Comparison of ENCODE assay signal across 8 cellular contexts in the genomic region with DNA sequence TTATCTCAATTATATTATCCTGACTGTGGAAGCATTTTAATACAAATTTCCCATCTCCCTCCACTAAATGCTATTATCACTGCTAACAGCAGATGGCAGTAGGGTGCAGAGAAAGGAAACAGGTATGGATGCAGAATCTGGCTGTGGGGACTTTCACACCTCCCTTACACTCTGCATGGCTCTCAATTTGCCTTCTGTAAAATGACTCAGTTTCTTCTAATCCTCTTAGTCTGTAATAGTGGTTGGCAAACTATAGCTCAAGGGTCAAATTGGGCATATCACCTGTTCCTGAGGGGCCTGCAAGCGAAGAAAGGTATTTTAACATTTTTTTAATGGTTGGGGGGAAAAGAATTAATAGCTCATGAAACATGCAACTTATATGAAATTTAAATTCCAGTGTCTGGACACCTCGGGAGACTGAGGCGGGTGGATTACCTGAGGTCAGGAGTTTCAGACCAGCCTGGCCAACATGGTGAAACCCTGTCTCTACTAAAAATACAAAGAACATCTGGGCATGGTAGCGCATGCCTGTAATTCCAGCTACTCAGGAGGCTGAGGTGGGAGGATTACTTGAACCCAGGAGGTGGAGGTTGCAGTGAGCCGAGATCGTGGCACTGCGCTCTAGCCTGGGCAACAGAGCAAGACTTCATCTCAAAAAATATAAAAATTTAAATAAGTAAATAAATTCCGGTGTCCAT.
DNase-seq lines count a peak whose midpoint lies in the region; TF ChIP-seq lines count a peak whose summit lies in the region.

No MANE protein-coding gene starts in this region.

- H3K4me3 ChIP-seq in cardiac fibroblast (replicated peaks in 1 of 2; ENCODE audit: low read depth in 2 of 2, low read length in 2 of 2), result no peak overlapping the region

- H3K4me1 Mint-ChIP-seq in T-helper 1 cell treated with Interleukin-12 subunit alpha and Interleukin-12 subunit beta and Interleukin-4 antibody, amounts not matched to agents 30 μg/mL and 1 μg/mL, for 36 hours (ENCODE audit: low read depth), result peaks cover 29% of the 10 kb centered on the region

- H3K9me3 Mint-ChIP-seq in T-helper 1 cell treated with Interleukin-12 subunit alpha and Interleukin-12 subunit beta and Interleukin-4 antibody, amounts not matched to agents 30 μg/mL and 1 μg/mL, for 36 hours, result no peaks in the 10 kb centered on the region

- peak overlapping the region; percentile 82 for H3K27ac Mint-ChIP-seq in T-helper 1 cell treated with Interleukin-12 subunit alpha and Interleukin-12 subunit beta and Interleukin-4 antibody, amounts not matched to agents 30 μg/mL and 1 μg/mL, for 36 hours

- peaks cover 38% of the 10 kb centered on the region for H3K36me3 Mint-ChIP-seq in T-helper 1 cell treated with Interleukin-12 subunit alpha and Interleukin-12 subunit beta and Interleukin-4 antibody, amounts not matched to agents 30 μg/mL and 1 μg/mL, for 36 hours (ENCODE audit: low read depth)

- no peaks in the 10 kb centered on the region for H3K27me3 Mint-ChIP-seq in T-helper 1 cell treated with Interleukin-12 subunit alpha and Interleukin-12 subunit beta and Interleukin-4 antibody, amounts not matched to agents 30 μg/mL and 1 μg/mL, for 36 hours (ENCODE audit: low read depth)

- H3K4me3 Mint-ChIP-seq in T-helper 1 cell treated with Interleukin-12 subunit alpha and Interleukin-12 subunit beta and Interleukin-4 antibody, amounts not matched to agents 30 μg/mL and 1 μg/mL, for 36 hours, result peak overlapping the region; percentile 40

- peak; percentile 88 for TF ChIP-seq CTCF in cardiac fibroblast (IDR thresholded peaks at IDR 0.05; ENCODE audit: low read depth, low read length)

- peak; percentile 69 for DNase-seq in activated effector memory CD4-positive, alpha-beta T cell treated with anti-CD3 and anti-CD28 coated beads, Interleukin-2, amount 50 U/mL, for 16 hours
- DNase-seq in activated effector memory CD4-positive, alpha-beta T cell treated with Interleukin-2 at 50 U/mL for 16 hours, result no peak
- DNase-seq in NCI-H1105 treated with DMSO at 0.1 percent for 48 hours (lab: John Stamatoyannopoulos, UW) (peak; percentile 67), cardiac fibroblast (ENCODE audit: low read depth in 2 of 2) (peak; percentile 82 to 87), left kidney (ENCODE audit: low read depth, low spot score) (peak; percentile 87), GOT3 (lab: John Stamatoyannopoulos, UW) (no peak)
- DNase-seq in stimulated activated CD4-positive, alpha-beta T cell treated with anti-CD3 and anti-CD28 coated beads, Interleukin-4, amount 100 ng/mL, for 48 hours (ENCODE audit: low read depth in 2 of 2), result peak; percentile 12 to 42

Comparison
In these comparisons a context has a peak if more than half of its experiments do, and no peak if none do; other contexts are left out.
1. DNase-seq: peak in activated effector memory CD4-positive, alpha-beta T cell treated with anti-CD3 and anti-CD28 coated beads, Interleukin-2, amount 50 U/mL, for 16 hours (single experiment), NCI-H1105 treated with DMSO at 0.1 percent for 48 hours (single experiment), cardiac fibroblast (2 of 2), left kidney (single experiment) and stimulated activated CD4-positive, alpha-beta T cell treated with anti-CD3 and anti-CD28 coated beads, Interleukin-4, amount 100 ng/mL, for 48 hours (2 of 2); none in activated effector memory CD4-positive, alpha-beta T cell treated with Interleukin-2 at 50 U/mL for 16 hours (single experiment) and GOT3 (single experiment).